9 cellular contexts compared by ENCODE assay signal in genomic region chr9:95726756-95727155, GRCh38.
DNase-seq lines count a peak whose midpoint lies in the region; ATAC-seq, FAIRE-seq and TF ChIP-seq lines count a peak whose summit lies in the region.
"Had no signal": no experiment of that assay in that cellular context is flagged by ENCODE, and none has a peak within 500 bp of the region (broad histone marks: within the 10 kb centered on the region; RNA-seq: fewer than 3 reads in every experiment).

No MANE protein-coding gene starts in this region.

- H3K27me3 Mint-ChIP-seq in Caco-2 (ENCODE audit: insufficient read depth, unreplicated experiment), result no peaks in the 10 kb centered on the region

- peaks cover 3% of the 10 kb centered on the region for H3K4me1 ChIP-seq in Caco-2
- no peaks in the 10 kb centered on the region for H3K4me1 ChIP-seq in pancreas

- CTCF ChIA-PET in Caco-2 (lab: Charles Lee), result interaction anchor here (0.6 to 1.0 kb wide), 2 partner anchors 9 to 235 kb away, joined by 3 to 8 read pairs; no protein-coding TSS in a partner anchor

- ATAC-seq in pancreas, result peak in 3 of 4 donors; percentile 63 to 75 (median 72)
- no peak for ATAC-seq in GM19328 (IDR thresholded peaks at IDR 0.05; ENCODE audit: unreplicated experiment)
- no peak for ATAC-seq in HG03457 (IDR thresholded peaks at IDR 0.05; ENCODE audit: unreplicated experiment)

- intact Hi-C loops in Caco-2 (cut with micrococcal nuclease; ENCODE audit: unreplicated experiment) (loop anchor here (5.0 to 10.0 kb wide), 2 partner anchors 388 to 491 kb away; no protein-coding TSS in a partner anchor), pancreas (cut with DNase I) (no loop called here), posterior cingulate gyrus (cut with DNase I) (loop anchor here (2.0 to 10.0 kb wide), 2 partner anchors 148 to 492 kb away; partner anchors contain the start of gene ERCC6L2)

- no TSS peak for BruUV-seq in Caco-2 (replicated peaks; lab: Mats Ljungman, UMichigan)

- H3K36me3 Mint-ChIP-seq in Caco-2 (ENCODE audit: insufficient read depth, unreplicated experiment), result no peaks in the 10 kb centered on the region
- H3K36me3 Mint-ChIP-seq: memory B cell had no signal

- TF ChIP-seq CTCF in Caco-2 (IDR thresholded peaks at IDR 0.05; ENCODE audit: insufficient read depth in 1 of 2, low read depth in 1 of 2, low read length in 1 of 2, severe bottlenecking in 1 of 2, unreplicated experiment in 1 of 2), result peak; percentile 40 to 50
- peak; percentile 34 to 53 (median 46) for TF ChIP-seq CTCF in pancreas (IDR thresholded peaks at IDR 0.05)

- POLR2A ChIA-PET in Caco-2 (lab: Charles Lee), result no interaction called here

- H3K36me3 ChIP-seq in Caco-2 (ENCODE audit: control insufficient read depth, insufficient read depth, low read length) (no peaks in the 10 kb centered on the region), pancreas (no peaks in the 10 kb centered on the region)

- H3K27me3 ChIP-seq in Caco-2 (replicated peaks; ENCODE audit: control insufficient read depth, insufficient read depth, low read length) (no peaks in the 10 kb centered on the region), pancreas (no peaks in the 10 kb centered on the region)

- peaks cover 16% of the 10 kb centered on the region for H3K4me1 Mint-ChIP-seq in Caco-2 (ENCODE audit: low read depth, unreplicated experiment)

- no peak overlapping the region for H3K4me3 Mint-ChIP-seq in Caco-2 (ENCODE audit: unreplicated experiment)
- H3K4me3 Mint-ChIP-seq: memory B cell had no signal

- no peak overlapping the region for H3K4me3 ChIP-seq in Caco-2 (ENCODE audit: low read depth, low read length)
- H3K4me3 ChIP-seq in pancreas, result no peak overlapping the region

- H3K9me3 ChIP-seq in Caco-2 (no peaks in the 10 kb centered on the region), pancreas (no peaks in the 10 kb centered on the region)

- no peak overlapping the region for H3K27ac ChIP-seq in pancreas

- peaks cover 14% of the 10 kb centered on the region for H3K9me3 Mint-ChIP-seq in Caco-2 (ENCODE audit: unreplicated experiment)
- H3K9me3 Mint-ChIP-seq: memory B cell had no signal

- H3K27ac Mint-ChIP-seq in Caco-2 (ENCODE audit: unreplicated experiment), result no peak overlapping the region
- H3K27ac Mint-ChIP-seq: memory B cell had no signal

- DNase-seq in Caco-2 (peak in 1 of 2 experiments; percentile 34), HT1080 (ENCODE audit: low read depth) (peak; percentile 32), RCC 7860 (ENCODE audit: low spot score) (peak; percentile 47), fibroblast of peridontal ligament (ENCODE audit: extremely low read depth) (peak; percentile 80), pancreas (no peak), posterior cingulate gyrus (no peak)

- WGBS in pancreas, 2 donors, result 23 to 34% methylated on average over 2 of the region's 2 CpGs

- FAIRE-seq in RCC 7860 (lab: Jason Lieb, UNC) (peak; percentile 54), pancreas (lab: Jason Lieb, UNC) (no peak)

Comparison
In these comparisons a context has a peak if more than half of its experiments do, and no peak if none do; other contexts are left out.
1. DNase-seq: peak in HT1080 (single experiment), RCC 7860 (single experiment) and fibroblast of peridontal ligament (single experiment); none in pancreas (0 of 6) and posterior cingulate gyrus (0 of 10).
2. ATAC-seq: peak in pancreas (3 of 4); none in GM19328 (single experiment) and HG03457 (single experiment).
3. intact Hi-C loops: an anchor here in Caco-2 (5.0 to 10.0 kb wide) and posterior cingulate gyrus (2.0 to 10.0 kb wide); none called in pancreas.